33 cellular contexts compared by ENCODE assay signal in genomic region chr5:93868851-93869250, GRCh38.
"Had no signal": no experiment of that assay in that cellular context is flagged by ENCODE, and none has a peak within 500 bp of the region (broad histone marks: within the 10 kb centered on the region; RNA-seq: fewer than 3 reads in every experiment).

No MANE protein-coding gene starts in this region.

- H3K36me3 ChIP-seq: adrenal gland, ascending aorta, brain microvascular endothelial cell, cardiac muscle cell had no signal

- ATAC-seq: activated naive CD4-positive, alpha-beta T cell treated with anti-CD3 and anti-CD28 coated beads, Interleukin-2, amount 50 U/mL, for 72 hours; activated naive CD8-positive, alpha-beta T cell treated with anti-CD3 and anti-CD28 coated beads, Interleukin-2, amount 50 U/mL, for 24 hours; activated T-cell treated with anti-CD3 and anti-CD28 coated beads, Interleukin-2, amount 50 U/mL, for 4 hours; activated T-cell treated with anti-CD3 and anti-CD28 coated beads, Interleukin-2, amount 50 U/mL, for 72 hours; activated T-helper 17 cell treated with anti-CD3 and anti-CD28 coated beads, Interleukin-2, amount 50 U/mL, for 72 hours; body of pancreas had no signal

- DNase-seq: activated effector memory CD4-positive, alpha-beta T cell treated with anti-CD3 and anti-CD28 coated beads, Interleukin-2, amount 50 U/mL, for 16 hours; activated effector memory CD4-positive, alpha-beta T cell treated with Interleukin-2 at 50 U/mL for 16 hours; activated gamma-delta T cell; activated gamma-delta T cell treated with Interleukin-2 at 50 U/mL for 16 hours; activated naive CD4-positive, alpha-beta T cell; activated naive CD4-positive, alpha-beta T cell treated with anti-CD3 and anti-CD28 coated beads for 36 hours; activated naive CD4-positive, alpha-beta T cell treated with anti-CD3 and anti-CD28 coated beads, Interleukin-2, amount 10 ng/mL, durations not matched to agents 7 days and 5 days; activated naive CD4-positive, alpha-beta T cell treated with anti-CD3 and anti-CD28 coated beads, Interleukin-2, amount 50 U/mL, for 16 hours; activated naive CD4-positive, alpha-beta T cell treated with Interleukin-2 at 50 U/mL for 16 hours; activated naive CD8-positive, alpha-beta T cell treated with anti-CD3 and anti-CD28 coated beads for 36 hours; activated naive CD8-positive, alpha-beta T cell treated with anti-CD3 and anti-CD28 coated beads, Interleukin-2, amount 10 ng/mL, durations not matched to agents 7 days and 5 days; activated naive CD8-positive, alpha-beta T cell treated with anti-CD3 and anti-CD28 coated beads, Interleukin-2, amount 50 U/mL, for 24 hours; activated T-cell treated with anti-CD3 and anti-CD28 coated beads, Interleukin-2, amount 50 U/mL, for 1 hour; activated T-cell treated with anti-CD3 and anti-CD28 coated beads, Interleukin-2, amount 50 U/mL, for 24 hours; activated T-cell treated with anti-CD3 and anti-CD28 coated beads, Interleukin-2, amount 50 U/mL, for 4 hours; activated T-cell treated with anti-CD3 and anti-CD28 coated beads, Interleukin-2, amount 50 U/mL, for 48 hours; activated T-cell treated with anti-CD3 and anti-CD28 coated beads, Interleukin-2, amount 50 U/mL, for 72 hours; adrenal gland; amniotic stem cell; amygdala; anterior cingulate cortex; aorta; body of pancreas; brain microvascular endothelial cell; caudate nucleus; central memory CD4-positive, alpha-beta T cell had no signal

- H3K27ac ChIP-seq: adrenal gland, ascending aorta, body of pancreas, brain microvascular endothelial cell, breast epithelium, cardiac muscle cell had no signal

- H3K27me3 ChIP-seq: adrenal gland, ascending aorta, body of pancreas, brain microvascular endothelial cell, breast epithelium, cardiac muscle cell had no signal

- FAIRE-seq: astrocyte, bronchial epithelial cell had no signal

- H3K9me3 ChIP-seq: adrenal gland, ascending aorta, body of pancreas, breast epithelium had no signal

- H3K4me3 ChIP-seq: adrenal gland, ascending aorta, body of pancreas, breast epithelium, cardiac muscle cell had no signal

- H3K4me1 ChIP-seq: adrenal gland, ascending aorta, body of pancreas, breast epithelium had no signal
